Comparison of ENCODE assay signal across 16 cellular contexts in genomic region chr1:210129759-210130158, GRCh38.
DNase-seq lines count a peak whose midpoint lies in the region; ATAC-seq and TF ChIP-seq lines count a peak whose summit lies in the region.
"Had no signal": no experiment of that assay in that cellular context is flagged by ENCODE, and none has a peak within 500 bp of the region (broad histone marks: within the 10 kb centered on the region; RNA-seq: fewer than 3 reads in every experiment).

No MANE protein-coding gene starts in this region.

- H3K9me2 ChIP-seq in SK-N-SH (no peaks in the 10 kb centered on the region), MM.1S (replicated peaks; ENCODE audit: insufficient read depth, low read length) (no peaks in the 10 kb centered on the region)

- TF ChIP-seq EP300 in SK-N-SH (IDR thresholded peaks at IDR 0.05; ENCODE audit: borderline replicate concordance in 1 of 2, low read depth in 1 of 2, low read length in 1 of 2), result 0 out of 4 replicates have a peak, but pooled peaks of 1 of the 2 experiments have one; percentile 12

- H3K4me1 ChIP-seq in SK-N-SH (ENCODE audit: control insufficient read depth in 1 of 2, insufficient read depth in 2 of 2, low read depth in 1 of 2, low read length in 1 of 2) (peaks cover 12 to 17% of the 10 kb centered on the region in 2 experiments; a peak in 3 of 4 replicates), MM.1S (ENCODE audit: low read length) (no peaks in the 10 kb centered on the region)
- H3K4me1 ChIP-seq: BLaER1, gastrocnemius medialis had no signal

- H3K27ac ChIP-seq in SK-N-SH (ENCODE audit: low read depth in 2 of 2, low read length in 1 of 2) (peak overlapping the region in 1 of 2 experiments; percentile 29; a peak in 1 of 4 replicates), MM.1S (ENCODE audit: low read length) (no peak overlapping the region)
- H3K27ac ChIP-seq: BLaER1, gastrocnemius medialis had no signal

- no peaks in the 10 kb centered on the region for H3K9me3 Mint-ChIP-seq in endothelial cell (ENCODE audit: unreplicated experiment)
- H3K9me3 Mint-ChIP-seq: HFFc6 had no signal

- POLR2A ChIA-PET in SK-N-SH (lab: Yijun Ruan, JAX), result interaction anchor here (1.2 kb wide), 1 partner anchor 182 kb away, joined by 4 read pairs; no protein-coding TSS in a partner anchor

- no peaks in the 10 kb centered on the region for H3K4me1 Mint-ChIP-seq in endothelial cell (ENCODE audit: unreplicated experiment)

- WGBS in SK-N-SH (ENCODE audit: low lambda C conversion rate), result 12% methylated on average over 2 of the region's 2 CpGs

- H4K20me1 ChIP-seq in SK-N-SH (ENCODE audit: insufficient read depth) (no peaks in the 10 kb centered on the region), MM.1S (ENCODE audit: insufficient read depth, low read length) (no peaks in the 10 kb centered on the region)
- H4K20me1 ChIP-seq: BLaER1 had no signal

- no peak overlapping the region for H3K9ac ChIP-seq in SK-N-SH
- no peak overlapping the region for H3K9ac ChIP-seq in MM.1S (ENCODE audit: low read length)
- H3K9ac ChIP-seq: BLaER1 had no signal

- peak; percentile 84 for ATAC-seq in GM18520 (IDR thresholded peaks at IDR 0.05; ENCODE audit: unreplicated experiment)
- peak; percentile 69 for ATAC-seq in GM21367 (IDR thresholded peaks at IDR 0.05; ENCODE audit: unreplicated experiment)
- ATAC-seq in HG03039 (IDR thresholded peaks at IDR 0.05; ENCODE audit: unreplicated experiment), result peak; percentile 84
- ATAC-seq: gastrocnemius medialis had no signal

- H3K27me3 Mint-ChIP-seq in endothelial cell (ENCODE audit: unreplicated experiment), result no peaks in the 10 kb centered on the region

- H2AFZ ChIP-seq in SK-N-SH (ENCODE audit: low read depth) (no peak overlapping the region), MM.1S (ENCODE audit: low read length) (no peak overlapping the region)

- TF ChIP-seq CTCF in SK-N-SH (IDR thresholded peaks at IDR 0.05), result no peak
- no peak for TF ChIP-seq CTCF in endothelial cell (IDR thresholded peaks at IDR 0.05; ENCODE audit: unreplicated experiment)
- no peak for TF ChIP-seq CTCF in MM.1S (IDR thresholded peaks at IDR 0.05; ENCODE audit: low read length)

- H3K9me3 ChIP-seq in SK-N-SH (no peaks in the 10 kb centered on the region), MM.1S (replicated peaks; ENCODE audit: insufficient read depth, low read length) (no peaks in the 10 kb centered on the region)
- H3K9me3 ChIP-seq: BLaER1, gastrocnemius medialis had no signal

- CTCF ChIA-PET in SK-N-SH (lab: Yijun Ruan, JAX), result interaction anchor here (0.7 to 2.9 kb wide), 3 partner anchors 9 to 14 kb away, joined by 3 to 11 read pairs (median 10); no protein-coding TSS in a partner anchor

- H3K79me2 ChIP-seq in SK-N-SH (ENCODE audit: insufficient read depth), result no peaks in the 10 kb centered on the region
- H3K79me2 ChIP-seq in MM.1S (ENCODE audit: low read length), result no peaks in the 10 kb centered on the region

- H3K4me3 ChIP-seq in SK-N-SH (ENCODE audit: low read depth in 2 of 2, low read length in 1 of 2) (no peak overlapping the region), MM.1S (ENCODE audit: low read length) (no peak overlapping the region)
- H3K4me3 ChIP-seq: BLaER1, gastrocnemius medialis had no signal

- H3K27me3 ChIP-seq in SK-N-SH (ENCODE audit: insufficient read depth) (no peaks in the 10 kb centered on the region), MM.1S (replicated peaks; ENCODE audit: insufficient read depth, low read length) (no peaks in the 10 kb centered on the region)
- H3K27me3 ChIP-seq: BLaER1, gastrocnemius medialis had no signal

- H3K4me2 ChIP-seq in SK-N-SH (no peak overlapping the region), MM.1S (ENCODE audit: low read depth, low read length) (no peak overlapping the region)
- H3K4me2 ChIP-seq: BLaER1 had no signal

- H3K36me3 Mint-ChIP-seq in endothelial cell (ENCODE audit: low read depth, unreplicated experiment), result no peaks in the 10 kb centered on the region

- H3K4me3 Mint-ChIP-seq in endothelial cell (ENCODE audit: unreplicated experiment), result no peak overlapping the region
- H3K4me3 Mint-ChIP-seq: HFFc6 had no signal

- H3K36me3 ChIP-seq in SK-N-SH (replicated peaks in 1 of 2; ENCODE audit: control insufficient read depth in 1 of 2, insufficient read depth in 2 of 2, low read length in 1 of 2) (no peaks in the 10 kb centered on the region), MM.1S (replicated peaks; ENCODE audit: insufficient read depth, low read length) (no peaks in the 10 kb centered on the region)
- H3K36me3 ChIP-seq: BLaER1, gastrocnemius medialis had no signal

- DNase-seq in SK-N-SH, result no peak
- no peak for DNase-seq in endothelial cell (ENCODE audit: low spot score)
- no peak for DNase-seq in MM.1S
- no peak for DNase-seq in NCI-H1436 (lab: John Stamatoyannopoulos, UW)
- DNase-seq in NCI-H82 treated with DMSO at 0.1 percent for 48 hours (lab: John Stamatoyannopoulos, UW; ENCODE audit: unreplicated experiment), result no peak
- DNase-seq: effector memory CD4-positive, alpha-beta T cell; gastrocnemius medialis; HFFc6; islet precursor cell; NCI-H1694 treated with DMSO at 0.1 percent for 48 hours; NCI-H748 treated with DMSO at 0.1 percent for 48 hours; stimulated activated CD4-positive, alpha-beta T cell treated with anti-CD3 and anti-CD28 coated beads, Interleukin-4, amount 100 ng/mL, for 4 hours had no signal

- H3F3A ChIP-seq in SK-N-SH (replicated peaks; ENCODE audit: insufficient read depth) (peaks cover 4% of the 10 kb centered on the region), MM.1S (ENCODE audit: insufficient read depth, low read length) (no peaks in the 10 kb centered on the region)

- no peak overlapping the region for H3K27ac Mint-ChIP-seq in endothelial cell (ENCODE audit: unreplicated experiment)
- H3K27ac Mint-ChIP-seq: HFFc6 had no signal

- TF ChIP-seq RAD21 in SK-N-SH (IDR thresholded peaks at IDR 0.05; ENCODE audit: low read length), result no peak

TF ChIP-seq in SK-N-SH, 30 proteins besides CTCF, POLR2A, EP300 and RAD21:
- TF ChIP-seq EZH2phosphoT487 (IDR thresholded peaks at IDR 0.05; ENCODE audit: borderline replicate concordance, low read depth) (no peak), YY1 (IDR thresholded peaks at IDR 0.05; ENCODE audit: low read depth) (no peak), ELF1 (IDR thresholded peaks at IDR 0.05) (no peak), FOSL2 (IDR thresholded peaks at IDR 0.05; ENCODE audit: borderline replicate concordance, low read depth) (peak; percentile 41; the same call in 1 of the 2 replicates), RCOR1 (IDR thresholded peaks at IDR 0.05; ENCODE audit: low read length) (no peak), SMC3 (IDR thresholded peaks at IDR 0.05; ENCODE audit: low read depth, low read length) (no peak), NFIC (IDR thresholded peaks at IDR 0.05; ENCODE audit: borderline replicate concordance) (no peak), JUND (IDR thresholded peaks at IDR 0.05) (peak; percentile 34; the same call in 1 of the 2 replicates), FOXJ3 (CRISPR knock-in tag; IDR thresholded peaks at IDR 0.05) (no peak), TEAD4 (IDR thresholded peaks at IDR 0.05; ENCODE audit: borderline replicate concordance, insufficient read depth) (no peak), TCF12 (IDR thresholded peaks at IDR 0.05) (peak; percentile 63; the same call in 1 of the 2 replicates), CHD2 (IDR thresholded peaks at IDR 0.05; ENCODE audit: low read length, partially characterized antibody) (no peak), POLR2AphosphoS5 (IDR thresholded peaks at IDR 0.05; ENCODE audit: low read depth, low read length) (no peak), PBX3 (IDR thresholded peaks at IDR 0.05) (peak; percentile 53), FOXM1 (IDR thresholded peaks at IDR 0.05; ENCODE audit: low read depth) (no peak), TAF1 (IDR thresholded peaks at IDR 0.05; ENCODE audit: borderline replicate concordance, low read depth, low read length) (no peak)
- TF ChIP-seq, protein P1, sequence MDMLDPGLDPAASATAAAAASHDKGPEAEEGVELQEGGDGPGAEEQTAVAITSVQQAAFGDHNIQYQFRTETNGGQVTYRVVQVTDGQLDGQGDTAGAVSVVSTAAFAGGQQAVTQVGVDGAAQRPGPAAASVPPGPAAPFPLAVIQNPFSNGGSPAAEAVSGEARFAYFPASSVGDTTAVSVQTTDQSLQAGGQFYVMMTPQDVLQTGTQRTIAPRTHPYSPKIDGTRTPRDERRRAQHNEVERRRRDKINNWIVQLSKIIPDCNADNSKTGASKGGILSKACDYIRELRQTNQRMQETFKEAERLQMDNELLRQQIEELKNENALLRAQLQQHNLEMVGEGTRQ (IDR thresholded peaks at IDR 0.05; ENCODE audit: borderline replicate concordance, low read depth, low read length), result no peak
- TF ChIP-seq, protein P2, sequence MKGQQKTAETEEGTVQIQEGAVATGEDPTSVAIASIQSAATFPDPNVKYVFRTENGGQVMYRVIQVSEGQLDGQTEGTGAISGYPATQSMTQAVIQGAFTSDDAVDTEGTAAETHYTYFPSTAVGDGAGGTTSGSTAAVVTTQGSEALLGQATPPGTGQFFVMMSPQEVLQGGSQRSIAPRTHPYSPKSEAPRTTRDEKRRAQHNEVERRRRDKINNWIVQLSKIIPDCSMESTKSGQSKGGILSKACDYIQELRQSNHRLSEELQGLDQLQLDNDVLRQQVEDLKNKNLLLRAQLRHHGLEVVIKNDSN (IDR thresholded peaks at IDR 0.05; ENCODE audit: borderline replicate concordance, low read depth), result no peak
